ENCODE assay signal across 17 cellular contexts in the genomic region with DNA sequence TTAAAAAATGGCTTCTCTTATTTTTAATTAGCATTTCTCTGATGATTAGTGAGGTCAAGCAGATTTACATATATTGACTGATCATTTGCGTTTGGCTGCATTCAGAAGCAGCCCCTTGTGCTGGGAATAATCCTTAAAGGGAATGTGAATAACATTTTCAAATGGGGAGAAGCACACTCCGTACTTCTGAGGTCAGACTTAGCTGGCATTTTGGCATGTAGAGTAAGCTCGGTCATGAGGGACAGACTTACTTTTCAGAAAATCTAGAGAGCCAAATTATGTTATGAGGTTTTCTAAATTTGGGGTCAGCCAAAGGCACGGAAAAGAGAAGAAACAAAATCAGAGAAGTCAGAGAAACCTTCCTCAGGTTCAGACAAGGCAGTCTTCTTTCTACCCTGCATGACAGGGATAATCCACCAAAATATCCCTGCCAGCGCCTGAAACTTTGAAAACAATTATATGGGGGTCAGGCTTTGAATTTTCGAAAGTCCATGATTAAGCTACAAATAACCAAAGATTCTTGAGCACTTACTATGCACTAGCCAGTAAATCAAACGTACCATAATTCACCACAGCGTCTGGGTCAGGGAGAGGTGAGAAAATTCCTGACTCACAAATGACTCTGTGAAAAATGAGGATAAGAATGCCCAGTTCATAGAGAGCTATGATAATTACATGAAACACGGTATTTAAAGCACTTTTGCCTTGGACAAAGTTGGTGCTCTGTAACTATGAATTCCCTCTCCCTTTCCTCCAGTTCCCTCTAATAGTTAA. TPM values are rescaled to one million over a fixed set of nuclear protein-coding genes. Genes with fewer than 3 reads are reported as not detected.
DNase-seq lines count a peak whose midpoint lies in the region; ATAC-seq and TF ChIP-seq lines count a peak whose summit lies in the region.
"Had no signal": no experiment of that assay in that cellular context is flagged by ENCODE, and none has a peak within 500 bp of the region (broad histone marks: within the 10 kb centered on the region; RNA-seq: fewer than 3 reads in every experiment).

No MANE protein-coding gene starts in this region.

- H3K27me3 ChIP-seq in ascending aorta: no peaks in the 10 kb centered on the region
- H3K27me3 ChIP-seq in foreskin keratinocyte: no peaks in the 10 kb centered on the region
- H3K27me3 ChIP-seq in A673 (replicated peaks; ENCODE audit: insufficient read depth, low read depth, low read length, poor library complexity): no peaks in the 10 kb centered on the region
- H3K27me3 ChIP-seq: neural progenitor cell, upper lobe of left lung had no signal

- H3K27ac ChIP-seq in ascending aorta (peak overlapping the region; percentile 78 to 84), foreskin keratinocyte (peak overlapping the region; percentile 32), A673 (ENCODE audit: low read depth, low read length, poor library complexity, severe bottlenecking) (no peak overlapping the region)
- H3K27ac ChIP-seq: neural progenitor cell, upper lobe of left lung had no signal

- intact Hi-C loops in ascending aorta (cut with DNase I) (loop anchor here (2.0 to 10.0 kb wide), 4 partner anchors 269 to 518 kb away; a partner anchor contains a TSS), A673 (cut with micrococcal nuclease; ENCODE audit: unreplicated experiment) (no loop called here)

- peak overlapping the region in 1 of 2 donors; percentile 45 for H3K4me3 ChIP-seq in ascending aorta
- H3K4me3 ChIP-seq in A673 (ENCODE audit: low read depth, low read length, poor library complexity, severe bottlenecking): no peak overlapping the region
- H3K4me3 ChIP-seq: neural progenitor cell, upper lobe of left lung had no signal

- TF ChIP-seq CTCF in ascending aorta (IDR thresholded peaks at IDR 0.05) (no peak), foreskin keratinocyte (conservative IDR thresholded peaks at IDR 0.05) (no peak), A673 (conservative IDR thresholded peaks at IDR 0.05; ENCODE audit: low read depth, low read length) (no peak)

- no peak for TF ChIP-seq POLR2A in GM18505 (IDR thresholded peaks at IDR 0.05; ENCODE audit: borderline replicate concordance, extremely low read depth, insufficient read depth, insufficient read length)

- DNase-seq in A172 (ENCODE audit: low spot score) (peak; percentile 78), H4 (ENCODE audit: low spot score) (peak; percentile 32), ascending aorta (ENCODE audit: low spot score in 2 of 2) (no peak), foreskin keratinocyte (peak in 1 of 2 donors; percentile 74), A673 (ENCODE audit: low spot score) (no peak), NCI-H2107 (lab: John Stamatoyannopoulos, UW) (no peak)
- DNase-seq: 8988T; activated CD4-positive, alpha-beta T cell treated with anti-CD3 and anti-CD28 coated beads, Interleukin-2, amount 10 ng/mL, durations not matched to agents 7 days and 5 days; activated T-cell treated with anti-CD3 and anti-CD28 coated beads for 4 hours; KBM-7; NCI-H1417 treated with DMSO at 0.1 percent for 48 hours; NCI-H2227 treated with DMSO at 0.1 percent for 48 hours; stimulated activated CD4-positive, alpha-beta T cell treated with anti-CD3 and anti-CD28 coated beads, Interleukin-4, amount 100 ng/mL, for 24 hours; upper lobe of left lung had no signal

- H3K36me3 ChIP-seq in ascending aorta (no peaks in the 10 kb centered on the region), A673 (ENCODE audit: insufficient read depth, low read length, poor library complexity, severe bottlenecking) (no peaks in the 10 kb centered on the region)
- H3K36me3 ChIP-seq: neural progenitor cell, upper lobe of left lung had no signal

- peak; percentile 54 for ATAC-seq in foreskin keratinocyte
- ATAC-seq in HG03139 (IDR thresholded peaks at IDR 0.05; ENCODE audit: unreplicated experiment): no peak
- ATAC-seq in GM18505 (IDR thresholded peaks at IDR 0.05; ENCODE audit: unreplicated experiment): no peak

- POLR2A ChIA-PET in A673 (lab: Charles Lee; ENCODE audit: low non-redundant PET): no interaction called here

- CTCF ChIA-PET in A673 (lab: Charles Lee): no interaction called here

- BruUV-seq in A673 (replicated peaks; lab: Mats Ljungman, UMichigan): no TSS peak

- H3K9me3 ChIP-seq in ascending aorta (no peaks in the 10 kb centered on the region), A673 (ENCODE audit: low read depth, low read length, poor library complexity, severe bottlenecking) (no peaks in the 10 kb centered on the region)
- H3K9me3 ChIP-seq: upper lobe of left lung had no signal

- H3K4me1 ChIP-seq in ascending aorta (peaks cover 15 to 49% of the 10 kb centered on the region in 2 donors), foreskin keratinocyte (peaks cover 42% of the 10 kb centered on the region), A673 (ENCODE audit: insufficient read depth, low read length, poor library complexity, severe bottlenecking) (no peaks in the 10 kb centered on the region)

RNA-seq across cellular contexts. Expression of a gene that starts 44.9 kb away (rescaled TPM):
- 1.8 and 3.1 TPM in 2 replicates for total RNA-seq in A172 (2014; rRNA removed; shearing (Covaris generic))
- total RNA-seq in H4 (2014; rRNA removed; shearing (Covaris generic)): 1.7 and 4.5 TPM in 2 replicates
- total RNA-seq in ascending aorta (24.8 TPM), foreskin keratinocyte (8.8 and 11.9 TPM in 2 replicates), A673 (2021) (9.0 and 9.9 TPM in 2 replicates)
- 4.8 and 6.2 TPM in 2 replicates for polyA plus RNA-seq in foreskin keratinocyte

RNA-seq across cellular contexts. Expression of a gene that starts 45.0 kb away (rescaled TPM):
- 17.9 and 24.7 TPM in 2 replicates for total RNA-seq in A172 (2014; rRNA removed; shearing (Covaris generic))
- total RNA-seq in H4 (2014; rRNA removed; shearing (Covaris generic)): 6.9 and 14.9 TPM in 2 replicates
- total RNA-seq in ascending aorta (0.96 TPM), foreskin keratinocyte (30.1 and 35.8 TPM in 2 replicates), A673 (2021) (15.5 and 19.0 TPM in 2 replicates)
- 22.5 and 28.0 TPM in 2 replicates for polyA plus RNA-seq in foreskin keratinocyte

Comparison
In these comparisons a context has a peak if more than half of its experiments do, and no peak if none do; other contexts are left out.
1. DNase-seq: peak in A172 (single experiment) and H4 (single experiment); none in ascending aorta (0 of 2), A673 (single experiment) and NCI-H2107 (single experiment).